ENCODE assay signal across 13 cellular contexts in genomic region chr3:102258666-102259227, GRCh38.
DNase-seq lines count a peak whose midpoint lies in the region; ATAC-seq and TF ChIP-seq lines count a peak whose summit lies in the region.
"Had no signal": no experiment of that assay in that cellular context is flagged by ENCODE, and none has a peak within 500 bp of the region (broad histone marks: within the 10 kb centered on the region; RNA-seq: fewer than 3 reads in every experiment).

No MANE protein-coding gene starts in this region.

- H3K4me3 ChIP-seq in SK-N-MC, result peak overlapping the region; percentile 64
- no peak overlapping the region for H3K4me3 ChIP-seq in upper lobe of left lung
- H3K4me3 ChIP-seq: vagina had no signal

- ATAC-seq in GM18498 (IDR thresholded peaks at IDR 0.05; ENCODE audit: unreplicated experiment) (peak; percentile 84), GM21390 (IDR thresholded peaks at IDR 0.05; ENCODE audit: unreplicated experiment) (peak; percentile 81), HG03095 (IDR thresholded peaks at IDR 0.05; ENCODE audit: unreplicated experiment) (peak; percentile 80), upper lobe of left lung (ENCODE audit: low FRiP score in 2 of 2) (no peak)
- ATAC-seq: activated CD4-positive, CD25-positive, alpha-beta regulatory T cell treated with anti-CD3 and anti-CD28 coated beads, Interleukin-2, amount 50 U/mL, for 24 hours had no signal

- WGBS in upper lobe of left lung, 2 donors, result 64 to 66% methylated on average over 3 of the region's 3 CpGs

- H3K9me3 ChIP-seq in SK-N-MC (ENCODE audit: low read depth, low read length), result no peaks in the 10 kb centered on the region
- no peaks in the 10 kb centered on the region for H3K9me3 ChIP-seq in upper lobe of left lung
- H3K9me3 ChIP-seq: vagina had no signal

- H3K4me1 ChIP-seq in upper lobe of left lung, result no peaks in the 10 kb centered on the region
- H3K4me1 ChIP-seq: vagina had no signal

- H3K36me3 ChIP-seq in SK-N-MC (ENCODE audit: insufficient read depth, low read length) (no peaks in the 10 kb centered on the region), upper lobe of left lung (no peaks in the 10 kb centered on the region)
- H3K36me3 ChIP-seq: vagina had no signal

- TF ChIP-seq EP300 in upper lobe of left lung (IDR thresholded peaks at IDR 0.05), result no peak

- no peaks in the 10 kb centered on the region for H3K27me3 ChIP-seq in upper lobe of left lung
- H3K27me3 ChIP-seq: vagina had no signal

- H3K27ac ChIP-seq in SK-N-MC, result peak overlapping the region; percentile 92
- H3K27ac ChIP-seq in upper lobe of left lung, result no peak overlapping the region
- H3K27ac ChIP-seq: vagina had no signal

- DNase-seq in SK-N-MC (ENCODE audit: low read depth, low spot score) (peak; percentile 67), upper lobe of left lung (no peak), hepatic stellate cell (ENCODE audit: low spot score) (no peak), NCI-H748 (lab: John Stamatoyannopoulos, UW; ENCODE audit: unreplicated experiment) (no peak), SK-N-DZ (ENCODE audit: low spot score) (no peak)
- DNase-seq: aorta; effector CD8-positive, alpha-beta T cell; occipital lobe had no signal

- H3K9ac ChIP-seq in SK-N-MC (ENCODE audit: insufficient read length), result no peak overlapping the region

- TF ChIP-seq CTCF in upper lobe of left lung (IDR thresholded peaks at IDR 0.05), result no peak

- no peak for TF ChIP-seq POLR2A in upper lobe of left lung (IDR thresholded peaks at IDR 0.05)

Comparison
In these comparisons a context has a peak if more than half of its experiments do, and no peak if none do; other contexts are left out.
1. ATAC-seq: peak in GM18498 (single experiment), GM21390 (single experiment) and HG03095 (single experiment); none in upper lobe of left lung (0 of 2).